29 cellular contexts compared by ENCODE assay signal in the genomic region with DNA sequence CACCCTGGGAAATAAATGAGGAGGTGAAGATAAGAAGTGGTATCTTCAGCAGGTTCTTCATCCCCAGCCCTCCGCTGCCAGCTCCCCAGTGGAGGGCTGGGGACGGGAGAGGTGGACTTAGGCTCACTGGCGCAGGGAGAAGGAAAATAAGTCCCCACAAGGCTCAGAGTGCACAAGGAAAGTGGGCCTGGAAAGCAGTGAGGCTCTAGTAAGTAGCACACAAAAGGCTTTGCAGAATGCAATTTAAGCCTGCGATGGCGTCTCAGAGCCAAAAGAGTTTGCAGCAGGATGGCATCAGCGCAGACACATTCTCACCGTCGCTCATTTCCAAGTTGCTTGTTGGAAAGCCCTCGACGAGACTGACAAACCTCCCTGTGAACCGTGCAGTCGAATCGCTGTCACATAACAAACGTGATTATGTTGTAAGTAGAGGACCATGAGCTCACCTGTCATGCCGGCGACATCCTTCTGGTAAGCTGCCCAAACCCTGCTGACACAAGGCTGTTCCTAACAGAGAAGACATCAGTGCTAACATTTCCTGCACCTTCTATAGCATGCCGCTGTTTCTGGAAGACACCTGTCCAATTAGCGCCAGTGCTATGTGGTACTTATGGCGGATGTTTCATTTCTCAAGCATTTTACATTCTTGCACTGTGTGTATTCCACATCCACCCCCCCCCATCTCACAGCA.
"Had no signal": no experiment of that assay in that cellular context is flagged by ENCODE, and none has a peak within 500 bp of the region (broad histone marks: within the 10 kb centered on the region; RNA-seq: fewer than 3 reads in every experiment).

No MANE protein-coding gene starts in this region.

- H3K36me3 Mint-ChIP-seq: immature natural killer cell; naive thymus-derived CD8-positive, alpha-beta T cell; stimulated activated naive B cell treated with anti-CD40 and anti-IgM and Interleukin-4, amounts not matched to agents 10 μg/mL and 1 μg/mL and 100 μg/mL, for 72 hours had no signal

- H3K9me3 ChIP-seq: left lung, lower lobe of right lung, pancreas, prostate gland, stomach, testis, thyroid gland, transverse colon, upper lobe of left lung had no signal

- H3K27ac Mint-ChIP-seq: immature natural killer cell; naive thymus-derived CD8-positive, alpha-beta T cell; stimulated activated naive B cell treated with anti-CD40 and anti-IgM and Interleukin-4, amounts not matched to agents 10 μg/mL and 1 μg/mL and 100 μg/mL, for 72 hours had no signal

- H3K4me1 ChIP-seq: left lung, lower lobe of right lung, pancreas, prostate gland, stomach, testis, transverse colon, upper lobe of left lung had no signal

- H3K27me3 ChIP-seq: left lung, pancreas, testis, thyroid gland, transverse colon, upper lobe of left lung had no signal

- ATAC-seq: left colon; left lung; lower lobe of right lung; naive thymus-derived CD8-positive, alpha-beta T cell; pancreas; right cardiac atrium; sciatic nerve; stimulated activated naive B cell treated with anti-CD40 and anti-IgM and Interleukin-4, amounts not matched to agents 10 μg/mL and 1 μg/mL and 100 μg/mL, for 72 hours; stimulated activated naive CD8-positive, alpha-beta T cell treated with anti-CD3 and anti-CD28 coated beads, Interleukin-15, Interleukin-2, amounts not matched to agents 100 U/mL and 50 U/mL, for 24 hours had no signal

- H3K4me3 Mint-ChIP-seq: immature natural killer cell; naive thymus-derived CD8-positive, alpha-beta T cell; nephron; stimulated activated naive B cell treated with anti-CD40 and anti-IgM and Interleukin-4, amounts not matched to agents 10 μg/mL and 1 μg/mL and 100 μg/mL, for 72 hours had no signal

- H3K36me3 ChIP-seq: left lung, lower lobe of right lung, pancreas, prostate gland, stomach, thyroid gland, transverse colon, upper lobe of left lung had no signal

- H3K4me3 ChIP-seq: left lung, lower lobe of right lung, pancreas, prostate gland, skin epidermis, stomach, testis, thyroid gland, transverse colon, upper lobe of left lung had no signal

- DNase-seq: hypothalamus; immature natural killer cell; kidney; left colon; lower lobe of right lung; mammary epithelial cell; mesenchymal stem cell; naive thymus-derived CD8-positive, alpha-beta T cell; nucleus accumbens; pancreas; posterior cingulate gyrus; retina; right cardiac atrium; stimulated activated CD4-positive, alpha-beta T cell treated with anti-CD3 and anti-CD28 coated beads, Interleukin-12 subunit alpha, Interleukin-12 subunit beta, amount 100 ng/mL, for 4 hours; stimulated activated CD4-positive, alpha-beta T cell treated with anti-CD3 and anti-CD28 coated beads, Interleukin-15, amount 100 ng/mL, for 24 hours; stimulated activated CD4-positive, alpha-beta T cell treated with anti-CD3 and anti-CD28 coated beads, Interleukin-2, amount 100 ng/mL, for 24 hours; stimulated activated CD4-positive, alpha-beta T cell treated with anti-CD3 and anti-CD28 coated beads, Interleukin-4, amount 100 ng/mL, for 1 hour; stimulated activated naive B cell treated with anti-CD40 and anti-IgM and Interleukin-4, amounts not matched to agents 10 μg/mL and 1 μg/mL and 100 μg/mL, for 72 hours; stimulated activated naive CD8-positive, alpha-beta T cell treated with anti-CD3 and anti-CD28 coated beads, Interleukin-15, Interleukin-2, amounts not matched to agents 100 U/mL and 50 U/mL, for 24 hours; stomach; testis; thyroid gland; transverse colon; upper lobe of left lung had no signal

- H3K27ac ChIP-seq: left lung, lower lobe of right lung, pancreas, prostate gland, skin epidermis, stomach, testis, thyroid gland, transverse colon, upper lobe of left lung had no signal

- H3K4me1 Mint-ChIP-seq: immature natural killer cell; naive thymus-derived CD8-positive, alpha-beta T cell; stimulated activated naive B cell treated with anti-CD40 and anti-IgM and Interleukin-4, amounts not matched to agents 10 μg/mL and 1 μg/mL and 100 μg/mL, for 72 hours had no signal

- H3K9me3 Mint-ChIP-seq: immature natural killer cell; naive thymus-derived CD8-positive, alpha-beta T cell; nephron; stimulated activated naive B cell treated with anti-CD40 and anti-IgM and Interleukin-4, amounts not matched to agents 10 μg/mL and 1 μg/mL and 100 μg/mL, for 72 hours had no signal
